16 cellular contexts compared by ENCODE assay signal in genomic region chr3:197356275-197356674, GRCh38. TPM values are rescaled to one million over a fixed set of nuclear protein-coding genes. Genes with fewer than 3 reads are reported as not detected.
A peak's percentile ranks its signal among the peaks of the same experiment; 100 is the strongest.
DNase-seq lines count a peak whose midpoint lies in the region; ATAC-seq, FAIRE-seq and TF ChIP-seq lines count a peak whose summit lies in the region.
"Had no signal": no experiment of that assay in that cellular context is flagged by ENCODE, and none has a peak within 500 bp of the region (broad histone marks: within the 10 kb centered on the region; RNA-seq: fewer than 3 reads in every experiment).

No MANE protein-coding gene starts in this region.

- H3K27me3 Mint-ChIP-seq in chondrocyte (ENCODE audit: low read depth) = no peaks in the 10 kb centered on the region
- peaks cover 16% of the 10 kb centered on the region for H3K27me3 Mint-ChIP-seq in Calu3 (ENCODE audit: unreplicated experiment)

- ATAC-seq in right cardiac atrium (peak; percentile 78 to 81), HG02870 (IDR thresholded peaks at IDR 0.05; ENCODE audit: unreplicated experiment) (no peak)
- ATAC-seq: activated T-cell treated with anti-CD3 and anti-CD28 coated beads, Interleukin-2, amount 50 U/mL, for 72 hours; body of pancreas had no signal

- DNase-seq in GM06990 (ENCODE audit: extremely low read depth, insufficient read length) = no peak
- peak in 34 of 56 donors; percentile 5 to 84 (median 44) for DNase-seq in amygdala (lab: John Stamatoyannopoulos, UW)
- DNase-seq in right cardiac atrium = peak; percentile 73 to 85 (median 80)
- DNase-seq in small intestine = peak; percentile 76
- DNase-seq in chondrocyte (ENCODE audit: low spot score) = no peak
- DNase-seq in SIG-M5 (lab: John Stamatoyannopoulos, UW) = no peak
- no peak for DNase-seq in Calu3
- DNase-seq: activated T-cell treated with anti-CD3 and anti-CD28 coated beads, Interleukin-2, amount 50 U/mL, for 72 hours; body of pancreas; GOT3; NCI-H1417; NCI-H524 treated with DMSO at 0.1 percent for 48 hours; nephron progenitor cell had no signal

- FAIRE-seq in small intestine (lab: Jason Lieb, UNC) = no peak
- FAIRE-seq: GM19239 had no signal

- no TSS peak for BruUV-seq in Calu3 (replicated peaks; lab: Mats Ljungman, UMichigan)

- WGBS in right cardiac atrium = 58% methylated on average over 14 of the region's 14 CpGs
- WGBS in small intestine, 3 donors = 15 to 53% (median 27%) methylated on average over 14 of the region's 14 CpGs

- H3K36me3 Mint-ChIP-seq in chondrocyte (ENCODE audit: low read depth) (peaks cover 6% of the 10 kb centered on the region), Calu3 (ENCODE audit: insufficient read depth, unreplicated experiment) (no peaks in the 10 kb centered on the region)

- H3K4me3 Mint-ChIP-seq in chondrocyte (ENCODE audit: unreplicated experiment) = no peak overlapping the region
- H3K4me3 Mint-ChIP-seq in Calu3 (ENCODE audit: low read depth, unreplicated experiment) = no peak overlapping the region
- H3K4me3 Mint-ChIP-seq: activated T-cell treated with anti-CD3 and anti-CD28 coated beads, Interleukin-2, amount 50 U/mL, for 72 hours; nephron progenitor cell had no signal

- H3K27me3 ChIP-seq in GM06990 (replicated peaks; ENCODE audit: control insufficient read depth, insufficient read depth, low read length) (no peaks in the 10 kb centered on the region), right cardiac atrium (ENCODE audit: control insufficient read depth, insufficient read depth) (no peaks in the 10 kb centered on the region), small intestine (ENCODE audit: control insufficient read depth in 2 of 2, insufficient read depth in 2 of 2, low read length in 2 of 2) (no peaks in the 10 kb centered on the region)
- H3K27me3 ChIP-seq: body of pancreas had no signal

- H3K27ac Mint-ChIP-seq in chondrocyte (ENCODE audit: unreplicated experiment) (no peak overlapping the region), Calu3 (ENCODE audit: unreplicated experiment) (no peak overlapping the region)
- H3K27ac Mint-ChIP-seq: activated T-cell treated with anti-CD3 and anti-CD28 coated beads, Interleukin-2, amount 50 U/mL, for 72 hours had no signal

- no peaks in the 10 kb centered on the region for H3K36me3 ChIP-seq in GM06990 (ENCODE audit: control insufficient read depth, insufficient read depth, low read length)
- H3K36me3 ChIP-seq in small intestine (ENCODE audit: control insufficient read depth in 2 of 2, insufficient read depth in 2 of 2, low read length in 2 of 2) = no peaks in the 10 kb centered on the region

- H3K9me3 Mint-ChIP-seq in chondrocyte (ENCODE audit: low read depth) (peaks cover 23% of the 10 kb centered on the region), Calu3 (ENCODE audit: low read depth, unreplicated experiment) (peaks cover 9% of the 10 kb centered on the region)

- peaks cover 36% of the 10 kb centered on the region for H3K4me1 Mint-ChIP-seq in chondrocyte (ENCODE audit: low read depth)
- peaks cover 9% of the 10 kb centered on the region for H3K4me1 Mint-ChIP-seq in Calu3 (ENCODE audit: low read depth, unreplicated experiment)

- no peak for TF ChIP-seq CTCF in GM06990 (IDR thresholded peaks at IDR 0.05; ENCODE audit: insufficient read depth, low read length, poor library complexity, severe bottlenecking)
- TF ChIP-seq CTCF in chondrocyte (IDR thresholded peaks at IDR 0.05) = no peak
- no peak for TF ChIP-seq CTCF in Calu3 (IDR thresholded peaks at IDR 0.05; ENCODE audit: unreplicated experiment)

- H3K9me3 ChIP-seq in right cardiac atrium (ENCODE audit: control insufficient read depth, low read length) (no peaks in the 10 kb centered on the region), small intestine (ENCODE audit: control insufficient read depth, low read depth) (no peaks in the 10 kb centered on the region)

- H3K27ac ChIP-seq in right cardiac atrium (ENCODE audit: low read length) (peak overlapping the region; percentile 34), small intestine (ENCODE audit: low read depth in 1 of 2, low read length in 1 of 2) (peak overlapping the region in 1 of 2 donors; percentile 34)
- H3K27ac ChIP-seq: body of pancreas, SK-N-MC had no signal

- H3K4me1 ChIP-seq in right cardiac atrium (ENCODE audit: control insufficient read depth, insufficient read depth, low read length) (peaks cover 2% of the 10 kb centered on the region), small intestine (ENCODE audit: control insufficient read depth in 2 of 2, insufficient read depth in 1 of 2, low read depth in 1 of 2, low read length in 1 of 2) (no peaks in the 10 kb centered on the region)

- intact Hi-C loops in right cardiac atrium (cut with DNase I) (no loop called here), Calu3 (cut with micrococcal nuclease; ENCODE audit: unreplicated experiment) (no loop called here)

- CTCF ChIA-PET in Calu3 (lab: Charles Lee) = no interaction called here

- peak overlapping the region; percentile 25; the same call in 1 of the 2 replicates for H3K4me3 ChIP-seq in GM06990 (replicated peaks; ENCODE audit: low read depth, low read length)
- H3K4me3 ChIP-seq in right cardiac atrium (ENCODE audit: low read length) = no peak overlapping the region
- peak overlapping the region in 1 of 2 donors; percentile 41 for H3K4me3 ChIP-seq in small intestine (ENCODE audit: low read depth in 1 of 2, low read length in 2 of 2)
- H3K4me3 ChIP-seq: body of pancreas, SK-N-MC had no signal

RNA-seq across cellular contexts. Expression of gene DLG1, which starts 57.9 kb away (rescaled TPM):
- total RNA-seq in right cardiac atrium = 10 to 100 TPM; 51.1 to 55.0 (median 53.0) TPM
- polyA plus RNA-seq in right cardiac atrium = 14.6 TPM
- polyA plus RNA-seq in small intestine = 10 to 100 TPM; 25.5 to 51.0 (median 28.4) TPM
- total RNA-seq in chondrocyte = 117 to 166 TPM (median 157 TPM) in 3 replicates
- 105 and 127 TPM in 2 replicates for total RNA-seq in Calu3 (2022)

Comparison
In these comparisons a context has a peak if more than half of its experiments do, and no peak if none do; other contexts are left out.
1. DNase-seq: peak in amygdala (34 of 56), right cardiac atrium (3 of 3) and small intestine (single experiment); none in GM06990 (single experiment), chondrocyte (single experiment), SIG-M5 (single experiment) and Calu3 (single experiment).